1 cellular context compared by ENCODE assay signal in the genomic region with DNA sequence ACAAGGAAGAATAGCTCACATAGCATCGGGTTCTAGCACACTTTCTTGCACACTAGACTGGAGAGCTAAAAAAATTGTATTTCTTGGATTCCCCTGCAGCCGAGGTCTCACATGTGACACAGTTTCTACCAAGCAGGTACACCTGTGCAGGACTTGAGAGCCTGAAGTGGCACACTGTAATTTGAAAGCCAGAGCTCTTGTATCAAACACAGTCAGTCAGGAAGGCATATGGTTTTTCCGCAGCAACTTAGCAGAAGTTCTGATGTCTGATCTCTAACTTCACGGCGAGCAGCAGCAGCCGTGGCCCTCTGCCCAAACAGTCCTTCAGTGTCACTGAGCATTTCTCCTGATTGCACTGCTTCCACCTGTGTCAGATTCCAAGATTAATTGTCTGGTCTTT.
TF ChIP-seq lines count a peak whose summit lies in the region.

No MANE protein-coding gene starts in this region.

TF ChIP-seq in GM23338, 12 proteins besides CTCF, POLR2A, EP300 and RAD21:
- no peak for TF ChIP-seq NANOG (IDR thresholded peaks at IDR 0.05; ENCODE audit: borderline replicate concordance)
- TF ChIP-seq JUNB (IDR thresholded peaks at IDR 0.05; ENCODE audit: unreplicated experiment), result no peak
- no peak for TF ChIP-seq CREB1 (CRISPR knock-in tag; IDR thresholded peaks at IDR 0.05; ENCODE audit: low read depth)
